In genomic region chr9:93133641-93134017, GRCh38 we compare ENCODE assay signal across 8 cellular contexts. TPM values are rescaled to one million over a fixed set of nuclear protein-coding genes. Genes with fewer than 3 reads are reported as not detected.
DNase-seq lines count a peak whose midpoint lies in the region; ATAC-seq, FAIRE-seq and TF ChIP-seq lines count a peak whose summit lies in the region.

No MANE protein-coding gene starts in this region.

- FAIRE-seq in pancreas (lab: Jason Lieb, UNC) = no peak

- H3K27me3 ChIP-seq in SJCRH30 = no peaks in the 10 kb centered on the region
- no peaks in the 10 kb centered on the region for H3K27me3 ChIP-seq in adipocyte (replicated peaks; ENCODE audit: control insufficient read depth, insufficient read depth, low read length)
- no peaks in the 10 kb centered on the region for H3K27me3 ChIP-seq in heart right ventricle
- no peaks in the 10 kb centered on the region for H3K27me3 ChIP-seq in pancreas

- peaks cover 27% of the 10 kb centered on the region for H3K4me1 ChIP-seq in SJCRH30
- H3K4me1 ChIP-seq in adipocyte (ENCODE audit: control insufficient read depth, insufficient read depth, low read length) = peaks cover 33% of the 10 kb centered on the region
- peaks cover 34 to 65% (median 56%) of the 10 kb centered on the region in 9 donors for H3K4me1 ChIP-seq in heart right ventricle
- peaks cover 16 to 35% (median 20%) of the 10 kb centered on the region in 3 donors for H3K4me1 ChIP-seq in pancreas

- intact Hi-C loops in heart right ventricle (cut with DNase I) (loop anchor here in 2 of 10 donors (10.0 kb wide), 1 partner anchor 321 kb away; the partner anchor contains the start of genes FAM120A (in 2 of the 2) and FAM120AOS (in 2 of the 2)), pancreas (cut with DNase I) (no loop called here)

- peak; percentile 81 to 82 for DNase-seq in SJCRH30
- peak; percentile 90 for DNase-seq in adipocyte (ENCODE audit: low read depth)
- DNase-seq in heart right ventricle = peak; percentile 75 to 81
- peak; percentile 74 to 89 (median 84) for DNase-seq in pancreas
- no peak for DNase-seq in cortex of kidney (lab: John Stamatoyannopoulos, UW)

- no peaks in the 10 kb centered on the region for H3K9me3 ChIP-seq in SJCRH30 (replicated peaks)
- H3K9me3 ChIP-seq in adipocyte (ENCODE audit: control insufficient read depth, low read length) = peaks cover 4% of the 10 kb centered on the region
- H3K9me3 ChIP-seq in heart right ventricle = peaks cover 0 to 4% (median 0%) of the 10 kb centered on the region in 11 donors
- H3K9me3 ChIP-seq in pancreas = no peaks in the 10 kb centered on the region

- 0% methylated on average over 20 to 37 of the region's 37 CpGs for WGBS in heart right ventricle, 2 donors
- WGBS in pancreas, 2 donors = 1% methylated on average over 34 to 37 of the region's 37 CpGs

- ATAC-seq in GM19372 (IDR thresholded peaks at IDR 0.05; ENCODE audit: low read depth, unreplicated experiment) (peak; percentile 46), HG03442 (IDR thresholded peaks at IDR 0.05; ENCODE audit: unreplicated experiment) (peak; percentile 24), heart right ventricle (peak; percentile 45 to 71 (median 65)), pancreas (peak; percentile 71 to 81 (median 79))

- H3K27ac ChIP-seq in C4-2B (peak overlapping the region; percentile 94), SJCRH30 (peak overlapping the region; percentile 57), heart right ventricle (peak overlapping the region; percentile 74 to 99 (median 94)), pancreas (peak overlapping the region; percentile 84 to 95 (median 94))

- no peak for TF ChIP-seq CTCF in C4-2B (conservative IDR thresholded peaks at IDR 0.05)
- TF ChIP-seq CTCF in heart right ventricle (IDR thresholded peaks at IDR 0.05) = no peak
- no peak for TF ChIP-seq CTCF in pancreas (IDR thresholded peaks at IDR 0.05)

- H3K36me3 ChIP-seq in SJCRH30 (no peaks in the 10 kb centered on the region), adipocyte (ENCODE audit: control insufficient read depth, insufficient read depth, low read length, severe bottlenecking) (no peaks in the 10 kb centered on the region), heart right ventricle (peaks cover 0 to 10% (median 0%) of the 10 kb centered on the region in 9 donors), pancreas (no peaks in the 10 kb centered on the region)

- peak overlapping the region; percentile 79 for H3K4me3 ChIP-seq in SJCRH30
- H3K4me3 ChIP-seq in adipocyte (ENCODE audit: low read length) = peak overlapping the region; percentile 84
- peak overlapping the region; percentile 57 to 97 (median 81) for H3K4me3 ChIP-seq in heart right ventricle
- peak overlapping the region; percentile 76 to 94 (median 90) for H3K4me3 ChIP-seq in pancreas

- peak overlapping the region; percentile 83 for H3K9ac ChIP-seq in adipocyte (ENCODE audit: low read length)

RNA-seq across cellular contexts. Expression of gene NINJ1, which starts 0.4 kb away (rescaled TPM):
- 24.6 and 27.1 TPM in 2 replicates for total RNA-seq in SJCRH30 (2014; rRNA removed; shearing (Covaris generic))
- total RNA-seq in heart right ventricle (10 to 100 TPM; 35.5 to 77.1 (median 41.3) TPM), pancreas (10 to 100 TPM; 15.6 to 33.2 (median 19.3) TPM)
- polyA plus RNA-seq in heart right ventricle (10 to 100 TPM; 39.8 to 50.3 TPM), pancreas (10 to 100 TPM; 26.2 to 28.1 TPM)

RNA-seq across cellular contexts. Expression of gene CARD19, which starts 37.6 kb away (rescaled TPM):
- 36.9 and 41.6 TPM in 2 replicates for total RNA-seq in SJCRH30 (2014; rRNA removed; shearing (Covaris generic))
- total RNA-seq in heart right ventricle = 10 to 100 TPM; 22.3 to 33.7 (median 25.9) TPM
- 10 to 100 TPM; 41.9 to 47.3 TPM for polyA plus RNA-seq in heart right ventricle
- total RNA-seq in pancreas = 10 to 100 TPM in 1 of 6 donors, 1 to 10 TPM in 5; 4.3 to 11.0 (median 7.0) TPM
- polyA plus RNA-seq in pancreas = 10 to 100 TPM; 15.7 to 20.4 TPM

RNA-seq across cellular contexts. Expression of gene WNK2, which starts 50.3 kb away (rescaled TPM):
- total RNA-seq in SJCRH30 (2014; rRNA removed; shearing (Covaris generic)) = not detected in 2 replicates
- total RNA-seq in heart right ventricle (100 to 1,000 TPM; 138 to 236 (median 200) TPM), pancreas (100 to 1,000 TPM in 1 of 6 donors, 10 to 100 TPM in 5; 53.5 to 114 (median 89.4) TPM)
- polyA plus RNA-seq in heart right ventricle (100 to 1,000 TPM in 1 of 2 donors, 10 to 100 TPM in 1; 16.6 to 115 TPM), pancreas (100 to 1,000 TPM in 1 of 2 donors, 10 to 100 TPM in 1; 77.4 to 121 TPM)

Comparison
In these comparisons a context has a peak if more than half of its experiments do, and no peak if none do; other contexts are left out.
1. ATAC-seq: peak in every context shown above with its lines; median percentile 79 in pancreas; 65 in heart right ventricle; 46 in GM19372; 24 in HG03442.
2. RNA of gene WNK2, which starts 50.3 kb away (total RNA-seq): 138 to 236 TPM in heart right ventricle and 53.5 to 114 TPM in pancreas; not detected in SJCRH30; every median in the first group is over 10 times any median in the second.
3. Peak in every context shown above with its lines, with median percentiles within 50 percentile points of each other: H3K27ac ChIP-seq and H3K4me3 ChIP-seq.